1 cellular context compared by ENCODE assay signal in genomic region chr9:34048730-34049629, GRCh38.
TF ChIP-seq lines count a peak whose summit lies in the region.

Gene UBAP2, minus strand, starts transcription at chr9:34048887. Its CDS starts 31,739 bp downstream, at chr9:34017148.

TF ChIP-seq in HepG2, 621 proteins besides CTCF, POLR2A, EP300 and RAD21 (continued from another document and continues in another):
- TF ChIP-seq DMTF1 (CRISPR knock-in tag; IDR thresholded peaks at IDR 0.05) (no peak), ZSCAN31 (CRISPR knock-in tag; IDR thresholded peaks at IDR 0.05; ENCODE audit: low read depth) (peak; percentile 39), TAF15 (IDR thresholded peaks at IDR 0.05; ENCODE audit: low read depth, low read length, poor library complexity, severe bottlenecking) (peak; percentile 73), ZFP90 (CRISPR knock-in tag; IDR thresholded peaks at IDR 0.05; ENCODE audit: borderline replicate concordance) (peak; percentile 87; the same call in 1 of the 2 replicates), ZSCAN21 (CRISPR knock-in tag; IDR thresholded peaks at IDR 0.05; ENCODE audit: borderline replicate concordance) (peak; percentile 57; the same call in 1 of the 2 replicates), ZNF276 (CRISPR knock-in tag; IDR thresholded peaks at IDR 0.05; ENCODE audit: low read depth) (0 out of 2 replicates have a peak, but pooled peaks have one; percentile 57), ZNF674 (CRISPR knock-in tag; IDR thresholded peaks at IDR 0.05; ENCODE audit: low read depth) (0 out of 2 replicates have a peak, but pooled peaks have one; percentile 26), SNAPC5 (CRISPR knock-in tag; IDR thresholded peaks at IDR 0.05; ENCODE audit: borderline replicate concordance) (peak; percentile 94; the same call in 1 of the 2 replicates), POGK (CRISPR knock-in tag; conservative IDR thresholded peaks at IDR 0.05) (0 out of 2 replicates have a peak, but pooled peaks have one; percentile 60), CBFB (CRISPR knock-in tag; IDR thresholded peaks at IDR 0.05) (peak; percentile 78; the same call in 1 of the 2 replicates), KLF15 (CRISPR knock-in tag; IDR thresholded peaks at IDR 0.05; ENCODE audit: borderline replicate concordance) (peak; percentile 86; the same call in 1 of the 2 replicates), ZMAT3 (CRISPR knock-in tag; conservative IDR thresholded peaks at IDR 0.05) (peak; percentile 7), RFX3 (CRISPR knock-in tag; IDR thresholded peaks at IDR 0.05) (no peak), TEF (CRISPR knock-in tag; IDR thresholded peaks at IDR 0.05) (peak; percentile 62; the same call in 1 of the 2 replicates), THYN1 (CRISPR knock-in tag; IDR thresholded peaks at IDR 0.05; ENCODE audit: borderline replicate concordance, low read depth) (no peak), GATAD1 (CRISPR knock-in tag; IDR thresholded peaks at IDR 0.05) (peak; percentile 95), ZNF792 (CRISPR knock-in tag; IDR thresholded peaks at IDR 0.05) (no peak; the same call in 1 of the 2 replicates), GABPB1 (CRISPR knock-in tag; IDR thresholded peaks at IDR 0.05) (peak; percentile 88), ZNF616 (CRISPR knock-in tag; IDR thresholded peaks at IDR 0.05; ENCODE audit: low read depth) (peak; percentile 42), CC2D1A (CRISPR knock-in tag; IDR thresholded peaks at IDR 0.05) (0 out of 2 replicates have a peak, but pooled peaks have one; percentile 53), TARDBP (CRISPR knock-in tag; IDR thresholded peaks at IDR 0.05) (peak; percentile 89), CHD2 (IDR thresholded peaks at IDR 0.05; ENCODE audit: low read depth, low read length) (peak; percentile 48; the same call in 1 of the 2 replicates), EED (CRISPR knock-in tag; IDR thresholded peaks at IDR 0.05) (peak; percentile 60), ZNF556 (CRISPR knock-in tag; IDR thresholded peaks at IDR 0.05; ENCODE audit: borderline replicate concordance) (peak; percentile 26; the same call in 1 of the 2 replicates), ZNF510 (CRISPR knock-in tag; IDR thresholded peaks at IDR 0.05; ENCODE audit: low read depth) (0 out of 2 replicates have a peak, but pooled peaks have one; percentile 27), ZNF143 (CRISPR knock-in tag; IDR thresholded peaks at IDR 0.05) (peak; percentile 95), ZNF256 (CRISPR knock-in tag; conservative IDR thresholded peaks at IDR 0.05) (0 out of 2 replicates have a peak, but pooled peaks have one; percentile 32), ZNF761 (CRISPR knock-in tag; conservative IDR thresholded peaks at IDR 0.05) (0 out of 2 replicates have a peak, but pooled peaks have one; percentile 79), MED1 (CRISPR knock-in tag; IDR thresholded peaks at IDR 0.05) (no peak; the same call in none of the 2 replicates), ZIK1 (CRISPR knock-in tag; IDR thresholded peaks at IDR 0.05; ENCODE audit: borderline replicate concordance, low read depth) (peak; percentile 32; the same call in 1 of the 2 replicates), ZNF589 (CRISPR knock-in tag; conservative IDR thresholded peaks at IDR 0.05) (peak; percentile 80; the same call in 1 of the 2 replicates), TRIM22 (IDR thresholded peaks at IDR 0.05) (no peak), KLF16 (CRISPR knock-in tag; IDR thresholded peaks at IDR 0.05) (peak in 1 of 2 experiments; percentile 62; a peak in 1 of 4 replicates), MAX (IDR thresholded peaks at IDR 0.05) (peak; percentile 97), KLF11 (CRISPR knock-in tag; IDR thresholded peaks at IDR 0.05) (peak; percentile 18), PCBP1 (IDR thresholded peaks at IDR 0.05; ENCODE audit: borderline replicate concordance, low read depth, low read length) (peak; percentile 18; the same call in 1 of the 2 replicates), THRA (CRISPR knock-in tag; IDR thresholded peaks at IDR 0.05; ENCODE audit: borderline replicate concordance) (no peak), ZFP82 (CRISPR knock-in tag; IDR thresholded peaks at IDR 0.05; ENCODE audit: borderline replicate concordance) (0 out of 2 replicates have a peak, but pooled peaks have one; percentile 70), ASH2L (IDR thresholded peaks at IDR 0.05; ENCODE audit: insufficient read length, low read depth, low read length) (peak; percentile 97), FOXM1 (CRISPR knock-in tag; IDR thresholded peaks at IDR 0.05) (peak; percentile 74; the same call in 1 of the 2 replicates), ZNF800 (CRISPR knock-in tag; IDR thresholded peaks at IDR 0.05) (no peak; the same call in 1 of the 2 replicates), ZNF331 (CRISPR knock-in tag; IDR thresholded peaks at IDR 0.05) (peak; percentile 66), PRPF4 (IDR thresholded peaks at IDR 0.05; ENCODE audit: low read depth, low read length, poor library complexity, severe bottlenecking) (no peak), KDM4B (CRISPR knock-in tag; IDR thresholded peaks at IDR 0.05) (peak; percentile 59; the same call in 1 of the 2 replicates), LBX2 (CRISPR knock-in tag; IDR thresholded peaks at IDR 0.05; ENCODE audit: borderline replicate concordance) (no peak), ZBTB10 (CRISPR knock-in tag; IDR thresholded peaks at IDR 0.05; ENCODE audit: borderline replicate concordance) (peak; percentile 44; the same call in 1 of the 2 replicates), BCL6 (CRISPR knock-in tag; IDR thresholded peaks at IDR 0.05) (0 out of 2 replicates have a peak, but pooled peaks have one; percentile 31)
